In genomic region chr5:139767960-139768359, GRCh38 we compare ENCODE assay signal across 1 cellular context.
TF ChIP-seq lines count a peak whose summit lies in the region.

No MANE protein-coding gene starts in this region.

TF ChIP-seq in K562, 482 proteins besides CTCF, POLR2A, EP300 and RAD21:
- TF ChIP-seq ZNF507 (tag; conservative IDR thresholded peaks at IDR 0.05) (no peak), SAP30 (IDR thresholded peaks at IDR 0.05; ENCODE audit: borderline replicate concordance, insufficient read depth, low read depth, low read length, poor library complexity, severe bottlenecking) (no peak), ZNF41 (CRISPR knock-in tag; conservative IDR thresholded peaks at IDR 0.05) (no peak), ZNF311 (CRISPR knock-in tag; IDR thresholded peaks at IDR 0.05) (no peak), CBX3 (IDR thresholded peaks at IDR 0.05; ENCODE audit: borderline replicate concordance in 1 of 2, low read length in 2 of 2) (no peak), ZNF449 (CRISPR knock-in tag; IDR thresholded peaks at IDR 0.05) (no peak), RAD51 (IDR thresholded peaks at IDR 0.05; ENCODE audit: borderline replicate concordance, low read depth) (no peak), NFIC (IDR thresholded peaks at IDR 0.05) (peak; percentile 77), REST (CRISPR knock-in tag; IDR thresholded peaks at IDR 0.05; ENCODE audit: low read depth) (no peak)
